Comparison of ENCODE assay signal across 9 cellular contexts in genomic region chr17:48261297-48261880, GRCh38.
A peak's percentile ranks its signal among the peaks of the same experiment; 100 is the strongest.
DNase-seq lines count a peak whose midpoint lies in the region; ATAC-seq, FAIRE-seq and TF ChIP-seq lines count a peak whose summit lies in the region.
"Had no signal": no experiment of that assay in that cellular context is flagged by ENCODE, and none has a peak within 500 bp of the region (broad histone marks: within the 10 kb centered on the region; RNA-seq: fewer than 3 reads in every experiment).

No MANE protein-coding gene starts in this region.

- POLR2A ChIA-PET in AG04449 (lab: Yijun Ruan, JAX): no interaction called here

- DNase-seq in AG04449 (ENCODE audit: low read depth, low spot score) (no peak), GM12865 (ENCODE audit: low read depth) (peak; percentile 58), NCI-H510A (lab: John Stamatoyannopoulos, UW) (peak; percentile 80), epithelial cell of esophagus (ENCODE audit: low read depth) (peak; percentile 33), urothelium cell line (ENCODE audit: low spot score) (peak; percentile 62), inferior parietal cortex (ENCODE audit: extremely low spot score) (no peak), NCI-H1694 (lab: John Stamatoyannopoulos, UW) (no peak)

- TF ChIP-seq CTCF in AG04449 (IDR thresholded peaks at IDR 0.05; ENCODE audit: insufficient read depth, low read length, missing control alignments): peak; percentile 26
- TF ChIP-seq CTCF in GM12865 (IDR thresholded peaks at IDR 0.05; ENCODE audit: insufficient read depth, low read depth, low read length, missing control alignments): peak; percentile 65
- TF ChIP-seq CTCF in epithelial cell of esophagus (IDR thresholded peaks at IDR 0.05; ENCODE audit: insufficient read depth, low read depth, low read length, missing control alignments): peak; percentile 58

- CTCF ChIA-PET in AG04449 (lab: Yijun Ruan, JAX): interaction anchor here (0.9 to 7.0 kb wide), 15 partner anchors 11 to 379 kb away, joined by 3 to 99 read pairs (median 5); partner anchors contain the start of gene HOXB8

- no peak for FAIRE-seq in urothelium cell line (lab: Jason Lieb, UNC)
- FAIRE-seq: colon had no signal

- ATAC-seq in HG02973 (IDR thresholded peaks at IDR 0.05; ENCODE audit: unreplicated experiment): no peak

- H3K4me3 ChIP-seq in AG04449 (ENCODE audit: low read depth, low read length) (no peak overlapping the region), GM12865 (ENCODE audit: low read depth, low read length) (no peak overlapping the region), epithelial cell of esophagus (ENCODE audit: low read length) (no peak overlapping the region)

Comparison
In these comparisons a context has a peak if more than half of its experiments do, and no peak if none do; other contexts are left out.
1. DNase-seq: peak in GM12865 (single experiment), NCI-H510A (single experiment), epithelial cell of esophagus (single experiment) and urothelium cell line (single experiment); none in AG04449 (single experiment), inferior parietal cortex (single experiment) and NCI-H1694 (single experiment).
2. Peak in every context shown above with its lines, with median percentiles within 50 percentile points of each other: CTCF ChIP-seq.